Comparison of ENCODE assay signal across 8 cellular contexts in genomic region chr4:149264093-149264733, GRCh38.
DNase-seq lines count a peak whose midpoint lies in the region; ATAC-seq and TF ChIP-seq lines count a peak whose summit lies in the region.

No MANE protein-coding gene starts in this region.

- TF ChIP-seq POLR2A in erythroblast (IDR thresholded peaks at IDR 0.05; ENCODE audit: low read length): no peak

- no peaks in the 10 kb centered on the region for H3K9me3 Mint-ChIP-seq in activated CD4-positive, alpha-beta T cell treated with anti-CD3 and anti-CD28 coated beads, Interleukin-2, amount 10 ng/mL, durations not matched to agents 7 days and 5 days
- H3K9me3 Mint-ChIP-seq in progenitor cell of endocrine pancreas (ENCODE audit: low read depth): peaks cover 5% of the 10 kb centered on the region

- H3K4me3 Mint-ChIP-seq in activated CD4-positive, alpha-beta T cell treated with anti-CD3 and anti-CD28 coated beads, Interleukin-2, amount 10 ng/mL, durations not matched to agents 7 days and 5 days: no peak overlapping the region
- no peak overlapping the region for H3K4me3 Mint-ChIP-seq in progenitor cell of endocrine pancreas (ENCODE audit: low read depth)

- DNase-seq in activated CD4-positive, alpha-beta T cell treated with anti-CD3 and anti-CD28 coated beads, Interleukin-2, amount 10 ng/mL, durations not matched to agents 7 days and 5 days: peak; percentile 22
- DNase-seq in activated CD4-positive, alpha-beta T cell treated with anti-CD3 and anti-CD28 coated beads for 4 hours: no peak
- DNase-seq in RPMI8226 (peak; percentile 32), erythroblast (lab: John Stamatoyannopoulos, UW) (peak; percentile 23 to 54), progenitor cell of endocrine pancreas (ENCODE audit: low spot score, unreplicated experiment) (no peak), sciatic nerve (ENCODE audit: low spot score) (no peak)

- ATAC-seq in GM21360 (IDR thresholded peaks at IDR 0.05; ENCODE audit: unreplicated experiment) (peak; percentile 99), HG03575 (IDR thresholded peaks at IDR 0.05; ENCODE audit: extremely low read depth, insufficient number of reproducible peaks, low FRiP score, unreplicated experiment) (peak; percentile 78), sciatic nerve (no peak)

- POLR2A ChIA-PET in activated CD4-positive, alpha-beta T cell treated with anti-CD3 and anti-CD28 coated beads, Interleukin-2, amount 10 ng/mL, durations not matched to agents 7 days and 5 days (lab: Charles Lee): no interaction called here

- CTCF ChIA-PET in activated CD4-positive, alpha-beta T cell treated with anti-CD3 and anti-CD28 coated beads, Interleukin-2, amount 10 ng/mL, durations not matched to agents 7 days and 5 days (lab: Charles Lee): no interaction called here

- H3K4me1 Mint-ChIP-seq in activated CD4-positive, alpha-beta T cell treated with anti-CD3 and anti-CD28 coated beads, Interleukin-2, amount 10 ng/mL, durations not matched to agents 7 days and 5 days: no peaks in the 10 kb centered on the region
- no peaks in the 10 kb centered on the region for H3K4me1 Mint-ChIP-seq in progenitor cell of endocrine pancreas (ENCODE audit: low read depth)

- no peak overlapping the region for H3K27ac Mint-ChIP-seq in activated CD4-positive, alpha-beta T cell treated with anti-CD3 and anti-CD28 coated beads, Interleukin-2, amount 10 ng/mL, durations not matched to agents 7 days and 5 days
- no peak overlapping the region for H3K27ac Mint-ChIP-seq in progenitor cell of endocrine pancreas

- H3K27me3 Mint-ChIP-seq in activated CD4-positive, alpha-beta T cell treated with anti-CD3 and anti-CD28 coated beads, Interleukin-2, amount 10 ng/mL, durations not matched to agents 7 days and 5 days: no peaks in the 10 kb centered on the region
- H3K27me3 Mint-ChIP-seq in progenitor cell of endocrine pancreas: no peaks in the 10 kb centered on the region

- no peaks in the 10 kb centered on the region for H3K36me3 Mint-ChIP-seq in activated CD4-positive, alpha-beta T cell treated with anti-CD3 and anti-CD28 coated beads, Interleukin-2, amount 10 ng/mL, durations not matched to agents 7 days and 5 days (ENCODE audit: low read depth)
- H3K36me3 Mint-ChIP-seq in progenitor cell of endocrine pancreas (ENCODE audit: insufficient read depth): peaks cover 3% of the 10 kb centered on the region

- TF ChIP-seq CTCF in progenitor cell of endocrine pancreas (IDR thresholded peaks at IDR 0.05; ENCODE audit: unreplicated experiment): peak; percentile 73

- intact Hi-C loops in sciatic nerve (cut with DNase I): no loop called here

Comparison
In these comparisons a context has a peak if more than half of its experiments do, and no peak if none do; other contexts are left out.
1. DNase-seq: peak in activated CD4-positive, alpha-beta T cell treated with anti-CD3 and anti-CD28 coated beads, Interleukin-2, amount 10 ng/mL, durations not matched to agents 7 days and 5 days (single experiment), RPMI8226 (single experiment) and erythroblast (2 of 2); none in activated CD4-positive, alpha-beta T cell treated with anti-CD3 and anti-CD28 coated beads for 4 hours (0 of 2), progenitor cell of endocrine pancreas (single experiment) and sciatic nerve (single experiment).